ENCODE assay signal across 16 cellular contexts in the genomic region with DNA sequence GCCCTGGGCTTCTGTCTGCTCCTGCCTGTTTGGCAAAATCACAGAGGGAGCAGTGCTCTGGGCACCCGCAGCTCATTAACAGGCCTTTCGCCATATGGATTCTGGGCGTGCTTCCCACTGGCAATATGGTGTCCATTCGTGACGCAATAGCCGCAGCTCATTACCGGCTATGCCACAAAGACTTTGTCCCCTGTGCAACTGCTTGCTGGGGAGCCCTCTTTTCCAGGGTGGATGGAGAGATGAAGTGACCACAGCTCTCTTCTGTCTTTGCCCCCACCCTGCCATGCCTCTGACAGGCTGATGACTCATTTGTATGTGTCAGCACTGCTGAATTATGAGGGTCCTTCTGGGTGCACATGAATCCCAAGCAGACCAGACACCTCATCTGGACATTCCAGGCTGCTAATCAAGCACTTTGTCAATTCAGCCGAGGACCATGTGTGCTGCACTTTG.
DNase-seq lines count a peak whose midpoint lies in the region; ATAC-seq, FAIRE-seq and TF ChIP-seq lines count a peak whose summit lies in the region.
"Had no signal": no experiment of that assay in that cellular context is flagged by ENCODE, and none has a peak within 500 bp of the region (broad histone marks: within the 10 kb centered on the region; RNA-seq: fewer than 3 reads in every experiment).

No MANE protein-coding gene starts in this region.

- CTCF ChIA-PET in WTC11 (lab: Charles Lee): no interaction called here

- H3K4me1 Mint-ChIP-seq in WTC11: no peaks in the 10 kb centered on the region

- H3K36me3 Mint-ChIP-seq in WTC11: 0 out of 2 replicates have a peak, but pooled peaks cover under 1% of the 10 kb centered on the region

- H3K4me3 ChIP-seq in fibroblast of pulmonary artery (replicated peaks; ENCODE audit: low read depth, low read length): no peak overlapping the region
- H3K4me3 ChIP-seq: lung, Peyer's patch had no signal

- POLR2A ChIA-PET in WTC11 (lab: Charles Lee): interaction anchor here (0.6 kb wide), 1 partner anchor 658 kb away, joined by 3 read pairs; no protein-coding TSS in a partner anchor

- no peaks in the 10 kb centered on the region for H3K9me3 Mint-ChIP-seq in WTC11

- FAIRE-seq in urothelium cell line (lab: Jason Lieb, UNC): peak; percentile 97

- no peak overlapping the region for H3K27ac Mint-ChIP-seq in WTC11

- TF ChIP-seq CTCF in fibroblast of pulmonary artery (IDR thresholded peaks at IDR 0.05; ENCODE audit: low read length, missing control alignments) (no peak), WTC11 (IDR thresholded peaks at IDR 0.05) (no peak)

- H3K27me3 Mint-ChIP-seq in WTC11 (ENCODE audit: low read depth): no peaks in the 10 kb centered on the region

- ATAC-seq in SK-N-SH treated with all-trans-retinoic acid at 6 μM for 48 hours: peak; percentile 86
- ATAC-seq in HG02981 (IDR thresholded peaks at IDR 0.05; ENCODE audit: unreplicated experiment): no peak
- ATAC-seq in WTC11: no peak

- DNase-seq in NCI-H2171 treated with DMSO at 0.1 percent for 48 hours (lab: John Stamatoyannopoulos, UW) (peak; percentile 25), NCI-H2171 (lab: John Stamatoyannopoulos, UW) (no peak), fibroblast of pulmonary artery (ENCODE audit: low read depth) (peak; percentile 67), urothelium cell line (ENCODE audit: low spot score) (peak; percentile 81), WTC11 (ENCODE audit: low spot score) (no peak)
- no peak for DNase-seq in activated CD4-positive, alpha-beta T cell treated with anti-CD3 and anti-CD28 coated beads, Interleukin-2, amount 50 U/mL, for 48 hours
- DNase-seq: activated T-cell treated with anti-CD3 and anti-CD28 coated beads, Interleukin-2, amount 50 U/mL, for 1 hour; GDM1; NCI-H2081 treated with DMSO at 0.1 percent for 48 hours; Peyer's patch; stimulated activated CD4-positive, alpha-beta T cell treated with anti-CD3 and anti-CD28 coated beads, Interleukin-2, amount 100 ng/mL, for 24 hours; stimulated activated naive CD4-positive, alpha-beta T cell; WERI-Rb-1 had no signal

- H3K4me3 Mint-ChIP-seq in WTC11: no peak overlapping the region

TF ChIP-seq in SK-N-SH treated with all-trans-retinoic acid at 6 μM for 48 hours, 23 proteins besides CTCF, POLR2A, EP300 and RAD21 (continues in another document):
- TF ChIP-seq GLIS3 (CRISPR knock-in tag; IDR thresholded peaks at IDR 0.05) (0 out of 2 replicates have a peak, but pooled peaks have one; percentile 34), OSR1 (CRISPR knock-in tag; IDR thresholded peaks at IDR 0.05) (no peak), CSDC2 (CRISPR knock-in tag; IDR thresholded peaks at IDR 0.05) (no peak), RARB (CRISPR knock-in tag; IDR thresholded peaks at IDR 0.05) (no peak), ISL1 (CRISPR knock-in tag; IDR thresholded peaks at IDR 0.05) (peak; percentile 74), ZC3H10 (CRISPR knock-in tag; IDR thresholded peaks at IDR 0.05) (peak; percentile 49; the same call in 1 of the 2 replicates), TOX (CRISPR knock-in tag; IDR thresholded peaks at IDR 0.05; ENCODE audit: borderline replicate concordance) (peak; percentile 74; the same call in 1 of the 2 replicates), TCF4 (CRISPR knock-in tag; IDR thresholded peaks at IDR 0.05; ENCODE audit: borderline replicate concordance) (peak; percentile 60; the same call in 1 of the 2 replicates), ZFP3 (CRISPR knock-in tag; IDR thresholded peaks at IDR 0.05) (peak; percentile 53; the same call in 1 of the 2 replicates)
- TF ChIP-seq, protein P1, sequence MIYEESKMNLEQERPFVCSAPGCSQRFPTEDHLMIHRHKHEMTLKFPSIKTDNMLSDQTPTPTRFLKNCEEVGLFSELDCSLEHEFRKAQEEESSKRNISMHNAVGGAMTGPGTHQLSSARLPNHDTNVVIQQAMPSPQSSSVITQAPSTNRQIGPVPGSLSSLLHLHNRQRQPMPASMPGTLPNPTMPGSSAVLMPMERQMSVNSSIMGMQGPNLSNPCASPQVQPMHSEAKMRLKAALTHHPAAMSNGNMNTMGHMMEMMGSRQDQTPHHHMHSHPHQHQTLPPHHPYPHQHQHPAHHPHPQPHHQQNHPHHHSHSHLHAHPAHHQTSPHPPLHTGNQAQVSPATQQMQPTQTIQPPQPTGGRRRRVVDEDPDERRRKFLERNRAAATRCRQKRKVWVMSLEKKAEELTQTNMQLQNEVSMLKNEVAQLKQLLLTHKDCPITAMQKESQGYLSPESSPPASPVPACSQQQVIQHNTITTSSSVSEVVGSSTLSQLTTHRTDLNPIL (CRISPR knock-in tag; IDR thresholded peaks at IDR 0.05; ENCODE audit: low read depth): peak; percentile 56; the same call in 1 of the 2 replicates
- TF ChIP-seq, protein P2, sequence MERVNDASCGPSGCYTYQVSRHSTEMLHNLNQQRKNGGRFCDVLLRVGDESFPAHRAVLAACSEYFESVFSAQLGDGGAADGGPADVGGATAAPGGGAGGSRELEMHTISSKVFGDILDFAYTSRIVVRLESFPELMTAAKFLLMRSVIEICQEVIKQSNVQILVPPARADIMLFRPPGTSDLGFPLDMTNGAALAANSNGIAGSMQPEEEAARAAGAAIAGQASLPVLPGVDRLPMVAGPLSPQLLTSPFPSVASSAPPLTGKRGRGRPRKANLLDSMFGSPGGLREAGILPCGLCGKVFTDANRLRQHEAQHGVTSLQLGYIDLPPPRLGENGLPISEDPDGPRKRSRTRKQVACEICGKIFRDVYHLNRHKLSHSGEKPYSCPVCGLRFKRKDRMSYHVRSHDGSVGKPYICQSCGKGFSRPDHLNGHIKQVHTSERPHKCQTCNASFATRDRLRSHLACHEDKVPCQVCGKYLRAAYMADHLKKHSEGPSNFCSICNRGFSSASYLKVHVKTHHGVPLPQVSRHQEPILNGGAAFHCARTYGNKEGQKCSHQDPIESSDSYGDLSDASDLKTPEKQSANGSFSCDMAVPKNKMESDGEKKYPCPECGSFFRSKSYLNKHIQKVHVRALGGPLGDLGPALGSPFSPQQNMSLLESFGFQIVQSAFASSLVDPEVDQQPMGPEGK (CRISPR knock-in tag; IDR thresholded peaks at IDR 0.05; ENCODE audit: borderline replicate concordance): peak; percentile 91

TF ChIP-seq in WTC11, 78 proteins besides CTCF, POLR2A, EP300 and RAD21:
- TF ChIP-seq HMGA2 (CRISPR knock-in tag; IDR thresholded peaks at IDR 0.05): no peak
- no peak for TF ChIP-seq GTF2I (CRISPR knock-in tag; conservative IDR thresholded peaks at IDR 0.05)
- no peak for TF ChIP-seq ZNF396 (CRISPR knock-in tag; IDR thresholded peaks at IDR 0.05; ENCODE audit: borderline replicate concordance)
- TF ChIP-seq, protein P3, sequence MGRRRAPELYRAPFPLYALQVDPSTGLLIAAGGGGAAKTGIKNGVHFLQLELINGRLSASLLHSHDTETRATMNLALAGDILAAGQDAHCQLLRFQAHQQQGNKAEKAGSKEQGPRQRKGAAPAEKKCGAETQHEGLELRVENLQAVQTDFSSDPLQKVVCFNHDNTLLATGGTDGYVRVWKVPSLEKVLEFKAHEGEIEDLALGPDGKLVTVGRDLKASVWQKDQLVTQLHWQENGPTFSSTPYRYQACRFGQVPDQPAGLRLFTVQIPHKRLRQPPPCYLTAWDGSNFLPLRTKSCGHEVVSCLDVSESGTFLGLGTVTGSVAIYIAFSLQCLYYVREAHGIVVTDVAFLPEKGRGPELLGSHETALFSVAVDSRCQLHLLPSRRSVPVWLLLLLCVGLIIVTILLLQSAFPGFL (CRISPR knock-in tag; IDR thresholded peaks at IDR 0.05; ENCODE audit: borderline replicate concordance): no peak
- TF ChIP-seq ZNF263 (CRISPR knock-in tag; IDR thresholded peaks at IDR 0.05; ENCODE audit: low read depth): no peak
- TF ChIP-seq, protein P4, sequence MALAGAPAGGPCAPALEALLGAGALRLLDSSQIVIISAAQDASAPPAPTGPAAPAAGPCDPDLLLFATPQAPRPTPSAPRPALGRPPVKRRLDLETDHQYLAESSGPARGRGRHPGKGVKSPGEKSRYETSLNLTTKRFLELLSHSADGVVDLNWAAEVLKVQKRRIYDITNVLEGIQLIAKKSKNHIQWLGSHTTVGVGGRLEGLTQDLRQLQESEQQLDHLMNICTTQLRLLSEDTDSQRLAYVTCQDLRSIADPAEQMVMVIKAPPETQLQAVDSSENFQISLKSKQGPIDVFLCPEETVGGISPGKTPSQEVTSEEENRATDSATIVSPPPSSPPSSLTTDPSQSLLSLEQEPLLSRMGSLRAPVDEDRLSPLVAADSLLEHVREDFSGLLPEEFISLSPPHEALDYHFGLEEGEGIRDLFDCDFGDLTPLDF (CRISPR knock-in tag; IDR thresholded peaks at IDR 0.05): no peak

Comparison
In these comparisons a context has a peak if more than half of its experiments do, and no peak if none do; other contexts are left out.
1. DNase-seq: peak in NCI-H2171 treated with DMSO at 0.1 percent for 48 hours (single experiment), fibroblast of pulmonary artery (single experiment) and urothelium cell line (single experiment); none in NCI-H2171 (single experiment), WTC11 (single experiment) and activated CD4-positive, alpha-beta T cell treated with anti-CD3 and anti-CD28 coated beads, Interleukin-2, amount 50 U/mL, for 48 hours (0 of 2).